Comparison of ENCODE assay signal across 8 cellular contexts in genomic region chr19:39970674-39971379, GRCh38. TPM values are rescaled to one million over a fixed set of nuclear protein-coding genes. Genes with fewer than 3 reads are reported as not detected.
DNase-seq lines count a peak whose midpoint lies in the region; ATAC-seq lines count a peak whose summit lies in the region.

PSMC4 (plus strand) TSS chr19:39971165; CDS start chr19:39971203, 38 bp downstream.

- peak within 1 kb of the TSS; percentile 67 for H3K27ac ChIP-seq in epithelial cell of prostate

- H3K4me1 Mint-ChIP-seq in IgD-negative memory B cell = peaks cover 19 to 29% (median 21%) of the 10 kb centered on the region in 3 donors

- peak within 1 kb of the TSS; percentile 88 to 98 (median 96) for H3K4me3 Mint-ChIP-seq in IgD-negative memory B cell

- no peaks in the 10 kb centered on the region for H3K9me3 Mint-ChIP-seq in IgD-negative memory B cell

- DNase-seq in DMS114 treated with DMSO at 0.1 percent for 48 hours (lab: John Stamatoyannopoulos, UW; ENCODE audit: unreplicated experiment) = peak; percentile 99
- DNase-seq in OCI-M2 (lab: John Stamatoyannopoulos, UW; ENCODE audit: unreplicated experiment) = peak; percentile 98
- DNase-seq in activated T-cell treated with anti-CD3 and anti-CD28 coated beads for 48 hours (ENCODE audit: low read depth) = peak; percentile 98
- peak; percentile 97 for DNase-seq in epithelial cell of prostate (ENCODE audit: low read depth, low spot score)
- DNase-seq in mucosa of gallbladder (ENCODE audit: low spot score) = peak; percentile 99
- peak; percentile 98 for DNase-seq in stimulated activated CD8-positive, alpha-beta memory T cell treated with anti-CD3 and anti-CD28 coated beads, Interleukin-4, amount 100 ng/mL, for 48 hours

- peak; percentile 89 for ATAC-seq in GM21528 (IDR thresholded peaks at IDR 0.05; ENCODE audit: low FRiP score, unreplicated experiment)

- peak within 1 kb of the TSS; percentile 70 to 98 (median 97) for H3K27ac Mint-ChIP-seq in IgD-negative memory B cell

- no peaks in the 10 kb centered on the region for H3K27me3 Mint-ChIP-seq in IgD-negative memory B cell

- H3K36me3 Mint-ChIP-seq in IgD-negative memory B cell = peaks cover 11% of the 10 kb centered on the region

RNA-seq across cellular contexts. Expression of gene PSMC4, which starts in this region (rescaled TPM):
- polyA plus RNA-seq in IgD-negative memory B cell = 98.9 TPM
- total RNA-seq in mucosa of gallbladder = 91.1 TPM

Comparison
In these comparisons a context has a peak if more than half of its experiments do, and no peak if none do; other contexts are left out.
1. Peak in every context shown above with its lines: DNase-seq, ATAC-seq and H3K27ac ChIP-seq.